In genomic region chrX:54181196-54181953, GRCh38 we compare ENCODE assay signal across 8 cellular contexts. TPM values are rescaled to one million over a fixed set of nuclear protein-coding genes. Genes with fewer than 3 reads are reported as not detected.
DNase-seq lines count a peak whose midpoint lies in the region; TF ChIP-seq lines count a peak whose summit lies in the region.

No MANE protein-coding gene starts in this region.

- peak overlapping the region; percentile 56 for H3K4me3 ChIP-seq in LNCaP clone FGC (ENCODE audit: low read depth, low read length)
- peak overlapping the region; percentile 59 to 65 for H3K4me3 ChIP-seq in cardiac fibroblast (replicated peaks in 1 of 2; ENCODE audit: low read depth in 2 of 2, low read length in 2 of 2)

- DNase-seq in Caki2 (ENCODE audit: low read depth) (peak; percentile 31), LNCaP clone FGC (ENCODE audit: low read depth) (no peak), cardiac fibroblast (ENCODE audit: low read depth in 2 of 2) (peak; percentile 22 to 54), nephron progenitor cell (no peak), HCEC 1CT (no peak), globus pallidus (ENCODE audit: low spot score) (no peak), NCI-H2171 (lab: John Stamatoyannopoulos, UW) (no peak), cerebellum (ENCODE audit: low spot score) (no peak)

- peaks cover 38% of the 10 kb centered on the region for H3K9me3 Mint-ChIP-seq in nephron progenitor cell

- peak overlapping the region; percentile 82 for H3K4me3 Mint-ChIP-seq in nephron progenitor cell

- H3K36me3 Mint-ChIP-seq in nephron progenitor cell (ENCODE audit: low read depth), result peaks cover 17% of the 10 kb centered on the region

- in situ Hi-C loops in Caki2 (cut with HindIII; ENCODE audit: low pct_unique_long_range_greater_than_20kb, low sequenced_read_pairs), result no loop called here

- TF ChIP-seq CTCF in LNCaP clone FGC (IDR thresholded peaks at IDR 0.05; ENCODE audit: control insufficient read depth, extremely low read depth, insufficient read depth) (no peak), cardiac fibroblast (IDR thresholded peaks at IDR 0.05; ENCODE audit: low read depth, low read length) (no peak), nephron progenitor cell (IDR thresholded peaks at IDR 0.05) (no peak)

- no peaks in the 10 kb centered on the region for H3K27me3 Mint-ChIP-seq in nephron progenitor cell (ENCODE audit: low read depth, poor library complexity)

- peak overlapping the region; percentile 81 for H3K27ac Mint-ChIP-seq in nephron progenitor cell

- H3K4me1 Mint-ChIP-seq in nephron progenitor cell, result peaks cover 37% of the 10 kb centered on the region

RNA-seq across cellular contexts. Expression of gene FAM120C, which starts 1.7 kb away (rescaled TPM):
- 1.9 and 2.8 TPM in 2 replicates for total RNA-seq in Caki2 (2014; rRNA removed; shearing (Covaris generic); ENCODE audit: low replicate concordance)
- total RNA-seq in cerebellum, result 12.0 TPM

Comparison
In these comparisons a context has a peak if more than half of its experiments do, and no peak if none do; other contexts are left out.
1. DNase-seq: peak in Caki2 (single experiment) and cardiac fibroblast (2 of 2); none in LNCaP clone FGC (single experiment), nephron progenitor cell (single experiment), HCEC 1CT (single experiment), globus pallidus (single experiment), NCI-H2171 (single experiment) and cerebellum (single experiment).